Comparison of ENCODE assay signal across 9 cellular contexts in genomic region chr10:132539894-132540293, GRCh38. TPM values are rescaled to one million over a fixed set of nuclear protein-coding genes. Genes with fewer than 3 reads are reported as not detected.
DNase-seq lines count a peak whose midpoint lies in the region; ATAC-seq, FAIRE-seq and TF ChIP-seq lines count a peak whose summit lies in the region.
"Had no signal": no experiment of that assay in that cellular context is flagged by ENCODE, and none has a peak within 500 bp of the region (broad histone marks: within the 10 kb centered on the region; RNA-seq: fewer than 3 reads in every experiment).

No MANE protein-coding gene starts in this region.

- no peak overlapping the region for H3K9ac ChIP-seq in HepG2 (ENCODE audit: insufficient read depth, low read depth, low read length)

- no peak for TF ChIP-seq RAD21 in HepG2 (CRISPR knock-in tag; IDR thresholded peaks at IDR 0.05)

- H3K27ac ChIP-seq in HepG2 (ENCODE audit: extremely low read length, insufficient read depth, low read length), result no peak overlapping the region
- H3K27ac ChIP-seq in right lobe of liver, result peak overlapping the region in 1 of 3 donors; percentile 88
- H3K27ac ChIP-seq in uterus, result peak overlapping the region; percentile 82 to 90

- H3K9me3 Mint-ChIP-seq in activated naive CD4-positive, alpha-beta T cell treated with anti-CD3 and anti-CD28 coated beads, Interleukin-2, amount 50 U/mL, for 72 hours, result no peaks in the 10 kb centered on the region

- no peaks in the 10 kb centered on the region for H3K9me3 ChIP-seq in HepG2 (ENCODE audit: low read length)
- H3K9me3 ChIP-seq in right lobe of liver, result no peaks in the 10 kb centered on the region
- no peaks in the 10 kb centered on the region for H3K9me3 ChIP-seq in uterus

- POLR2A ChIA-PET in HepG2 (lab: Yijun Ruan, JAX), result interaction anchor here (4.6 kb wide), 1 partner anchor 22 kb away, joined by 24 read pairs; no protein-coding TSS in a partner anchor

- ATAC-seq in HepG2 (no peak), right lobe of liver (no peak), HG02981 (IDR thresholded peaks at IDR 0.05; ENCODE audit: unreplicated experiment) (no peak), HG03280 (IDR thresholded peaks at IDR 0.05; ENCODE audit: unreplicated experiment) (no peak)
- peak; percentile 30 to 39 for ATAC-seq in activated naive CD4-positive, alpha-beta T cell treated with anti-CD3 and anti-CD28 coated beads, Interleukin-2, amount 50 U/mL, for 72 hours

- H3K4me3 ChIP-seq in HepG2 (replicated peaks in 1 of 3; ENCODE audit: insufficient read depth in 1 of 3, low read depth in 2 of 3, low read length in 3 of 3) (no peak overlapping the region), right lobe of liver (no peak overlapping the region), uterus (peak overlapping the region; percentile 60 to 89)

- TF ChIP-seq EP300 in HepG2 (IDR thresholded peaks at IDR 0.05; ENCODE audit: low read depth in 2 of 2, low read length in 2 of 2), result no peak
- no peak for TF ChIP-seq EP300 in HepG2 (CRISPR knock-in tag; IDR thresholded peaks at IDR 0.05; ENCODE audit: borderline replicate concordance)

- no peaks in the 10 kb centered on the region for H3K36me3 ChIP-seq in HepG2 (replicated peaks in 1 of 2; ENCODE audit: control insufficient read depth in 1 of 2, insufficient read depth in 2 of 2, low read length in 2 of 2)
- no peaks in the 10 kb centered on the region for H3K36me3 ChIP-seq in right lobe of liver
- no peaks in the 10 kb centered on the region for H3K36me3 ChIP-seq in uterus

- in situ Hi-C loops in HepG2 (cut with HindIII; ENCODE audit: extremely low pct_ligation_motif_present, low pct_unique_long_range_greater_than_20kb), result loop anchor here (5.0 kb wide), 1 partner anchor 83 kb away; no protein-coding TSS in a partner anchor

- peak overlapping the region; percentile 93; the same call in 1 of the 2 replicates for H3K4me2 ChIP-seq in HepG2 (ENCODE audit: low read depth, low read length)

- DNase-seq in HepG2 (ENCODE audit: low spot score), result no peak
- no peak for DNase-seq in right lobe of liver
- no peak for DNase-seq in activated naive CD4-positive, alpha-beta T cell treated with anti-CD3 and anti-CD28 coated beads, Interleukin-2, amount 50 U/mL, for 72 hours (ENCODE audit: low spot score in 2 of 2)
- DNase-seq in kidney tubule cell (ENCODE audit: low spot score), result peak; percentile 35
- no peak for DNase-seq in uterus
- DNase-seq in erythroblast (lab: John Stamatoyannopoulos, UW), result no peak
- DNase-seq: GDM1 had no signal

- H4K20me1 ChIP-seq in HepG2 (ENCODE audit: insufficient read depth, low read length), result no peaks in the 10 kb centered on the region

- TF ChIP-seq CTCF in HepG2 (CRISPR knock-in tag; IDR thresholded peaks at IDR 0.05) (no peak), right lobe of liver (IDR thresholded peaks at IDR 0.05) (no peak), uterus (IDR thresholded peaks at IDR 0.05) (no peak)

- H3K36me3 Mint-ChIP-seq in activated naive CD4-positive, alpha-beta T cell treated with anti-CD3 and anti-CD28 coated beads, Interleukin-2, amount 50 U/mL, for 72 hours, result peaks cover 5 to 8% of the 10 kb centered on the region in 2 donors

- 85% methylated on average over 5 of the region's 5 CpGs for WGBS in HepG2 (ENCODE audit: low lambda C conversion rate)
- 43% methylated on average over 5 of the region's 5 CpGs for WGBS in right lobe of liver (ENCODE audit: insufficient coverage, low coverage, low lambda C conversion rate, missing lambda C conversion rate)

- H2AFZ ChIP-seq in HepG2 (ENCODE audit: low read length), result no peak overlapping the region

- FAIRE-seq in HepG2 (lab: Jason Lieb, UNC), result no peak

- H3K4me1 ChIP-seq in HepG2 (ENCODE audit: insufficient read depth, low read length) (peaks cover 62% of the 10 kb centered on the region), right lobe of liver (peaks cover 0 to 38% (median 16%) of the 10 kb centered on the region in 4 donors), uterus (peaks cover 7 to 14% of the 10 kb centered on the region in 2 donors)

- H3K79me2 ChIP-seq in HepG2 (ENCODE audit: insufficient read depth, low read length), result peaks cover 49% of the 10 kb centered on the region

- intact Hi-C loops in HepG2 (cut with micrococcal nuclease; ENCODE audit: unreplicated experiment), result loop anchor here (5.0 kb wide), 1 partner anchor 37 kb away; no protein-coding TSS in a partner anchor
- intact Hi-C loops in right lobe of liver (cut with DNase I), result loop anchor here in 1 of 2 donors (10.0 kb wide), 1 partner anchor 75 kb away; no protein-coding TSS in a partner anchor
- intact Hi-C loops in uterus (cut with DNase I; ENCODE audit: low total_unique reads), result loop anchor here (2.0 to 5.0 kb wide), 2 partner anchors 77 to 97 kb away; no protein-coding TSS in a partner anchor

- CTCF ChIA-PET in HepG2 (lab: Yijun Ruan, JAX; ENCODE audit: low intra/inter-chr PET ratio, low total read pairs), result no interaction called here

- H3K27ac Mint-ChIP-seq in activated naive CD4-positive, alpha-beta T cell treated with anti-CD3 and anti-CD28 coated beads, Interleukin-2, amount 50 U/mL, for 72 hours, result peak overlapping the region; percentile 46 to 91

- BruUV-seq in HepG2 (replicated peaks; lab: Mats Ljungman, UMichigan), result no TSS peak

- H3K27me3 ChIP-seq in HepG2 (ENCODE audit: control insufficient read depth in 1 of 2, insufficient read depth in 2 of 2, low read length in 2 of 2), result no peaks in the 10 kb centered on the region
- H3K27me3 ChIP-seq in right lobe of liver, result no peaks in the 10 kb centered on the region
- H3K27me3 ChIP-seq in uterus, result no peaks in the 10 kb centered on the region

- TF ChIP-seq POLR2A in HepG2 (IDR thresholded peaks at IDR 0.05; ENCODE audit: insufficient read depth in 1 of 2, low read depth in 2 of 2, low read length in 2 of 2) (no peak), right lobe of liver (IDR thresholded peaks at IDR 0.05) (no peak), uterus (IDR thresholded peaks at IDR 0.05) (no peak), erythroblast (IDR thresholded peaks at IDR 0.05; ENCODE audit: low read length) (no peak)

TF ChIP-seq in HepG2, 621 proteins besides CTCF, POLR2A, EP300 and RAD21 (continues in another document):
- TF ChIP-seq CREM (IDR thresholded peaks at IDR 0.05), result no peak
- TF ChIP-seq CREM (CRISPR knock-in tag; IDR thresholded peaks at IDR 0.05), result no peak
- TF ChIP-seq NONO (IDR thresholded peaks at IDR 0.05), result no peak
- TF ChIP-seq NONO (CRISPR knock-in tag; conservative IDR thresholded peaks at IDR 0.05), result no peak
- no peak for TF ChIP-seq DMAP1 (CRISPR knock-in tag; IDR thresholded peaks at IDR 0.05)
- no peak for TF ChIP-seq IKZF4 (CRISPR knock-in tag; IDR thresholded peaks at IDR 0.05; ENCODE audit: borderline replicate concordance, low read depth, not compliant biosample characterization)
- no peak for TF ChIP-seq HOXA9 (CRISPR knock-in tag; IDR thresholded peaks at IDR 0.05; ENCODE audit: borderline replicate concordance)
- no peak for TF ChIP-seq CERS6 (CRISPR knock-in tag; IDR thresholded peaks at IDR 0.05)
- no peak for TF ChIP-seq EED (CRISPR knock-in tag; IDR thresholded peaks at IDR 0.05)

RNA-seq across cellular contexts. Expression of gene INPP5A, which starts 2.3 kb away (rescaled TPM):
- 37.9 and 46.8 TPM in 2 replicates for total RNA-seq in HepG2 (2016; rRNA removed; fragmentation: Illumina TruSeq; extraction: Trizol)
- total RNA-seq in HepG2 (2016; cell fraction: cytosol; rRNA removed; fragmentation: Illumina TruSeq; extraction: Trizol; ENCODE audit: low read depth), result 52.6 and 54.7 TPM in 2 replicates
- total RNA-seq in HepG2 (2016; cell fraction: insoluble cytoplasmic fraction; rRNA removed; fragmentation: Illumina TruSeq; extraction: Trizol), result 38.3 and 42.5 TPM in 2 replicates
- total RNA-seq in HepG2 (2016; cell fraction: membrane; rRNA removed; fragmentation: Illumina TruSeq; extraction: Trizol), result 103 and 110 TPM in 2 replicates
- total RNA-seq in HepG2 (2016; cell fraction: nucleus; rRNA removed; fragmentation: Illumina TruSeq; extraction: Trizol), result 15.7 and 18.8 TPM in 2 replicates
- 17.5 and 19.5 TPM in 2 replicates for polyA plus RNA-seq in HepG2 (2011; rRNA removed)
- 16.7 and 18.4 TPM in 2 replicates for polyA plus RNA-seq in HepG2 (2011; cell fraction: cytosol; rRNA removed)
- polyA plus RNA-seq in HepG2 (2011; cell fraction: nucleus; rRNA removed), result 14.6 and 14.9 TPM in 2 replicates
- 15.8 and 18.2 TPM in 2 replicates for polyA plus RNA-seq in HepG2 (2012)
- 49.5 and 52.9 TPM in 2 replicates for polyA plus RNA-seq in HepG2 (2016; cell fraction: cytosol; fragmentation: Illumina TruSeq; extraction: Trizol; ENCODE audit: low read depth)
- polyA plus RNA-seq in HepG2 (2016; cell fraction: insoluble cytoplasmic fraction; fragmentation: Illumina TruSeq; extraction: Trizol; ENCODE audit: low read depth), result 40.7 and 47.8 TPM in 2 replicates
- 97.2 and 97.6 TPM in 2 replicates for polyA plus RNA-seq in HepG2 (2016; cell fraction: membrane; fragmentation: Illumina TruSeq; extraction: Trizol; ENCODE audit: low read depth)
- 25.8 and 27.0 TPM in 2 replicates for polyA plus RNA-seq in HepG2 (2016; cell fraction: nucleus; fragmentation: Illumina TruSeq; extraction: Trizol; ENCODE audit: insufficient read depth, low read depth)
- 17.0 and 32.5 TPM in 2 replicates for polyA minus RNA-seq in HepG2 (2011; rRNA and poly(A)+ RNA removed; ENCODE audit: low replicate concordance)
- polyA minus RNA-seq in HepG2 (2011; cell fraction: cytosol; rRNA and poly(A)+ RNA removed), result 16.4 and 21.7 TPM in 2 replicates
- polyA minus RNA-seq in HepG2 (2011; cell fraction: nucleus; rRNA and poly(A)+ RNA removed), result 19.1 and 20.6 TPM in 2 replicates
- total RNA-seq in right lobe of liver, result 10 to 100 TPM; 12.5 to 24.6 (median 16.9) TPM
- total RNA-seq in activated naive CD4-positive, alpha-beta T cell treated with anti-CD3 and anti-CD28 coated beads, Interleukin-2, amount 50 U/mL, for 72 hours, result 10 to 100 TPM; 10.5 to 14.0 TPM
- total RNA-seq in uterus, result 100 to 1,000 TPM in 1 of 4 donors, 10 to 100 TPM in 3; 22.5 to 160 (median 93.2) TPM

Comparison
In these comparisons a context has a peak if more than half of its experiments do, and no peak if none do; other contexts are left out.
1. ATAC-seq: peak in activated naive CD4-positive, alpha-beta T cell treated with anti-CD3 and anti-CD28 coated beads, Interleukin-2, amount 50 U/mL, for 72 hours (2 of 2); none in HepG2 (single experiment), right lobe of liver (0 of 4), HG02981 (single experiment) and HG03280 (single experiment).
2. H3K4me3 ChIP-seq: peak in uterus (2 of 2); none in HepG2 (0 of 3) and right lobe of liver (0 of 3).